Comparison of ENCODE assay signal across 11 cellular contexts in genomic region chr5:176816043-176816745, GRCh38. TPM values are rescaled to one million over a fixed set of nuclear protein-coding genes. Genes with fewer than 3 reads are reported as not detected.
DNase-seq lines count a peak whose midpoint lies in the region; ATAC-seq, FAIRE-seq and TF ChIP-seq lines count a peak whose summit lies in the region.
"Had no signal": no experiment of that assay in that cellular context is flagged by ENCODE, and none has a peak within 500 bp of the region (broad histone marks: within the 10 kb centered on the region; RNA-seq: fewer than 3 reads in every experiment).

No MANE protein-coding gene starts in this region.

- no peak for TF ChIP-seq POLR2A in GM12891 (IDR thresholded peaks at IDR 0.05; ENCODE audit: low read depth, low read length)

- no peak overlapping the region for H3K4me3 ChIP-seq in H7 (ENCODE audit: insufficient read depth, low read depth, low read length)
- H3K4me3 ChIP-seq: SK-N-MC, smooth muscle cell had no signal

- H3K4me3 Mint-ChIP-seq in memory B cell = peak overlapping the region; percentile 55

- peaks cover 24% of the 10 kb centered on the region for H3K27me3 ChIP-seq in H7 (ENCODE audit: control insufficient read depth, insufficient read depth, low read length)

- DNase-seq in COR-L47 (lab: John Stamatoyannopoulos, UW) = peak; percentile 86
- peak; percentile 55 for DNase-seq in H7
- DNase-seq in NCI-H510A (lab: John Stamatoyannopoulos, UW) = peak; percentile 74
- no peak for DNase-seq in memory B cell (ENCODE audit: low spot score in 2 of 2)
- DNase-seq in GM12891 (ENCODE audit: insufficient read length, low spot score) = no peak
- no peak for DNase-seq in GOT3 (lab: John Stamatoyannopoulos, UW)
- DNase-seq in activated effector memory CD4-positive, alpha-beta T cell treated with anti-CD3 and anti-CD28 coated beads, Interleukin-2, amount 50 U/mL, for 16 hours = no peak
- DNase-seq: activated T-cell treated with anti-CD3 and anti-CD28 coated beads, Interleukin-2, amount 50 U/mL, for 48 hours had no signal

- H3K27ac Mint-ChIP-seq in memory B cell = no peak overlapping the region

- peaks cover 19% of the 10 kb centered on the region for H3K4me1 Mint-ChIP-seq in memory B cell

- no peaks in the 10 kb centered on the region for H3K36me3 ChIP-seq in H7 (replicated peaks; ENCODE audit: control insufficient read depth, insufficient read depth, low read length)

- no peak for FAIRE-seq in GM12891 (lab: Jason Lieb, UNC)

- no peaks in the 10 kb centered on the region for H3K36me3 Mint-ChIP-seq in memory B cell

- peaks cover 50% of the 10 kb centered on the region for H3K27me3 Mint-ChIP-seq in memory B cell

- no peak for ATAC-seq in memory B cell (ENCODE audit: low read depth)
- ATAC-seq: activated CD4-positive, CD25-positive, alpha-beta regulatory T cell treated with anti-CD3 and anti-CD28 coated beads, Interleukin-2, amount 50 U/mL, for 24 hours had no signal

- H3K9me3 Mint-ChIP-seq in memory B cell = no peaks in the 10 kb centered on the region

TF ChIP-seq in GM12891, 5 proteins besides CTCF, POLR2A, EP300 and RAD21:
- no peak for TF ChIP-seq TAF1 (IDR thresholded peaks at IDR 0.05; ENCODE audit: low read depth, low read length)
- no peak for TF ChIP-seq POU2F2 (IDR thresholded peaks at IDR 0.05; ENCODE audit: low read depth, low read length)

RNA-seq across cellular contexts. Expression of gene UNC5A, which starts 5.8 kb away (rescaled TPM):
- total RNA-seq in H7 (2014; rRNA removed; shearing (Covaris generic)) = 3.7 and 4.6 TPM in 2 replicates
- not detected for polyA plus RNA-seq in GM12891 (2012; ENCODE audit: low read depth, missing spikeins)
- total RNA-seq: smooth muscle cell had no signal
- polyA plus RNA-seq: smooth muscle cell had no signal

Comparison
In these comparisons a context has a peak if more than half of its experiments do, and no peak if none do; other contexts are left out.
1. DNase-seq: peak in COR-L47 (single experiment), H7 (single experiment) and NCI-H510A (single experiment); none in memory B cell (0 of 2), GM12891 (single experiment), GOT3 (single experiment) and activated effector memory CD4-positive, alpha-beta T cell treated with anti-CD3 and anti-CD28 coated beads, Interleukin-2, amount 50 U/mL, for 16 hours (single experiment).